Comparison of ENCODE assay signal across 3 cellular contexts in the genomic region with DNA sequence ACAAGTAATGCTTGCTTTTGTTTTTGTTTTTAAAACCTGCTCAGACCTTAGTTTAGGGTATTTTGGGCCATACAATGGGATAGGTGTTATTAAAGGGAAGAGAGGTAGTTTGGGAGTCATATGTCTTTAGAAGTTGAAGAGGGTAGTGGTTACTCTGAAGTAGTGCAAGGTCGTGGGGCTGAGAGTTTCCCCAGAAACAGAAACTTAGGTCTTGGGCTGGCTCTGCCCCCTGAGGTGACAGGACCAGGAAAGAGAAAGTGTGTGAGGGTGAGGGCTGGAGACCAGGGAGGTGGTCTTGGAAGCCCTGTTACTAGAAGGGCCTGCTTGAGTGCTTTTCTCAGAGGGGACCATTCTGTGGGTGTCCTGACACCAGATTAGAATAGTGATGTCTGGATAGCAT.
TF ChIP-seq lines count a peak whose summit lies in the region.

No MANE protein-coding gene starts in this region.

TF ChIP-seq in GM23338, 12 proteins besides CTCF, POLR2A, EP300 and RAD21 (continues in another document):
- TF ChIP-seq JUNB (IDR thresholded peaks at IDR 0.05; ENCODE audit: unreplicated experiment) (no peak), ZNF114 (CRISPR knock-in tag; IDR thresholded peaks at IDR 0.05) (no peak), REST (IDR thresholded peaks at IDR 0.05; ENCODE audit: unreplicated experiment) (no peak)

TF ChIP-seq in H1, 55 proteins besides CTCF, POLR2A, EP300 and RAD21:
- TF ChIP-seq CHD2 (IDR thresholded peaks at IDR 0.05; ENCODE audit: low read length) (no peak), ASH2L (IDR thresholded peaks at IDR 0.05; ENCODE audit: low read length) (no peak), NANOG (IDR thresholded peaks at IDR 0.05; ENCODE audit: insufficient read depth, low read depth, low read length, poor library complexity, severe bottlenecking) (no peak), CEBPB (IDR thresholded peaks at IDR 0.05; ENCODE audit: low read depth, low read length) (no peak)
- TF ChIP-seq, protein P1, sequence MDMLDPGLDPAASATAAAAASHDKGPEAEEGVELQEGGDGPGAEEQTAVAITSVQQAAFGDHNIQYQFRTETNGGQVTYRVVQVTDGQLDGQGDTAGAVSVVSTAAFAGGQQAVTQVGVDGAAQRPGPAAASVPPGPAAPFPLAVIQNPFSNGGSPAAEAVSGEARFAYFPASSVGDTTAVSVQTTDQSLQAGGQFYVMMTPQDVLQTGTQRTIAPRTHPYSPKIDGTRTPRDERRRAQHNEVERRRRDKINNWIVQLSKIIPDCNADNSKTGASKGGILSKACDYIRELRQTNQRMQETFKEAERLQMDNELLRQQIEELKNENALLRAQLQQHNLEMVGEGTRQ (IDR thresholded peaks at IDR 0.05; ENCODE audit: low read length), result no peak

TF ChIP-seq in HEK293T, 16 proteins besides CTCF, POLR2A, EP300 and RAD21:
- TF ChIP-seq FOXA1 (IDR thresholded peaks at IDR 0.05) (no peak), L3MBTL2 (conservative IDR thresholded peaks at IDR 0.05) (no peak), FOXK2 (IDR thresholded peaks at IDR 0.05) (no peak), LEF1 (IDR thresholded peaks at IDR 0.05; ENCODE audit: borderline replicate concordance) (no peak), TARDBP (IDR thresholded peaks at IDR 0.05) (no peak), SUZ12 (IDR thresholded peaks at IDR 0.05) (no peak), CTBP1 (IDR thresholded peaks at IDR 0.05; ENCODE audit: borderline replicate concordance) (no peak), HDGF (IDR thresholded peaks at IDR 0.05; ENCODE audit: borderline replicate concordance) (no peak), BHLHE40 (IDR thresholded peaks at IDR 0.05; ENCODE audit: borderline replicate concordance) (no peak)
- TF ChIP-seq, protein P2, sequence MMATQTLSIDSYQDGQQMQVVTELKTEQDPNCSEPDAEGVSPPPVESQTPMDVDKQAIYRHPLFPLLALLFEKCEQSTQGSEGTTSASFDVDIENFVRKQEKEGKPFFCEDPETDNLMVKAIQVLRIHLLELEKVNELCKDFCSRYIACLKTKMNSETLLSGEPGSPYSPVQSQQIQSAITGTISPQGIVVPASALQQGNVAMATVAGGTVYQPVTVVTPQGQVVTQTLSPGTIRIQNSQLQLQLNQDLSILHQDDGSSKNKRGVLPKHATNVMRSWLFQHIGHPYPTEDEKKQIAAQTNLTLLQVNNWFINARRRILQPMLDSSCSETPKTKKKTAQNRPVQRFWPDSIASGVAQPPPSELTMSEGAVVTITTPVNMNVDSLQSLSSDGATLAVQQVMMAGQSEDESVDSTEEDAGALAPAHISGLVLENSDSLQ (IDR thresholded peaks at IDR 0.05), result no peak
